17 cellular contexts compared by ENCODE assay signal in genomic region chr3:13470894-13471574, GRCh38. TPM values are rescaled to one million over a fixed set of nuclear protein-coding genes. Genes with fewer than 3 reads are reported as not detected.
DNase-seq lines count a peak whose midpoint lies in the region; ATAC-seq, FAIRE-seq and TF ChIP-seq lines count a peak whose summit lies in the region.
"Had no signal": no experiment of that assay in that cellular context is flagged by ENCODE, and none has a peak within 500 bp of the region (broad histone marks: within the 10 kb centered on the region; RNA-seq: fewer than 3 reads in every experiment).

No MANE protein-coding gene starts in this region.

- H4K20me1 ChIP-seq in endothelial cell of umbilical vein (replicated peaks; ENCODE audit: control insufficient read depth, extremely low read depth, insufficient read depth, low read length): no peaks in the 10 kb centered on the region
- H4K20me1 ChIP-seq: BLaER1 had no signal

- H3K4me2 ChIP-seq in endothelial cell of umbilical vein (ENCODE audit: insufficient read depth, low read length): no peak overlapping the region
- H3K4me2 ChIP-seq: BLaER1 had no signal

- peak overlapping the region; percentile 17 for H2AFZ ChIP-seq in endothelial cell of umbilical vein (ENCODE audit: low read depth, low read length)

- H3K4me3 ChIP-seq in HEK293 (ENCODE audit: low read depth, low read length): no peak overlapping the region
- no peak overlapping the region for H3K4me3 ChIP-seq in endothelial cell of umbilical vein (replicated peaks in 1 of 3; ENCODE audit: insufficient read depth in 1 of 3, low read depth in 1 of 3, low read length in 3 of 3)
- H3K4me3 ChIP-seq: BLaER1, cardiac muscle cell, thoracic aorta had no signal

- peaks cover 0 to 3% of the 10 kb centered on the region in 2 experiments for H3K27me3 ChIP-seq in endothelial cell of umbilical vein (ENCODE audit: control insufficient read depth in 2 of 2, insufficient read depth in 2 of 2, low read length in 2 of 2)
- H3K27me3 ChIP-seq: BLaER1, cardiac muscle cell had no signal

- intact Hi-C loops in endothelial cell of umbilical vein (cut with micrococcal nuclease): no loop called here
- intact Hi-C loops in sciatic nerve (cut with DNase I): no loop called here

- H3K27ac ChIP-seq in HEK293 (ENCODE audit: extremely low read depth, low read depth, low read length) (no peak overlapping the region), endothelial cell of umbilical vein (ENCODE audit: insufficient read depth, low read depth, low read length) (no peak overlapping the region)
- H3K27ac ChIP-seq: BLaER1, cardiac muscle cell, thoracic aorta had no signal

- H3K4me3 Mint-ChIP-seq in activated T-helper 17 cell treated with anti-CD3 and anti-CD28 coated beads, Interleukin-2, amount 50 U/mL, for 72 hours: no peak overlapping the region
- H3K4me3 Mint-ChIP-seq: activated CD4-positive, alpha-beta T cell treated with anti-CD3 and anti-CD28 coated beads, Interleukin-2, amount 10 ng/mL, durations not matched to agents 7 days and 5 days had no signal

- no peak overlapping the region for H3K9ac ChIP-seq in endothelial cell of umbilical vein (replicated peaks; ENCODE audit: extremely low read depth, insufficient read depth, low read length)
- H3K9ac ChIP-seq: BLaER1 had no signal

- TF ChIP-seq CTCF in HEK293 (tag by site-specific recombination; IDR thresholded peaks at IDR 0.05) (no peak), endothelial cell of umbilical vein (IDR thresholded peaks at IDR 0.05; ENCODE audit: extremely low read depth in 1 of 2, insufficient read depth in 1 of 2, low read depth in 1 of 2, low read length in 2 of 2) (no peak)

- no peaks in the 10 kb centered on the region for H3K9me1 ChIP-seq in endothelial cell of umbilical vein (replicated peaks; ENCODE audit: control insufficient read depth, extremely low read depth, insufficient read depth, low read length)

- no peaks in the 10 kb centered on the region for H3K4me1 ChIP-seq in HEK293 (ENCODE audit: control insufficient read depth, insufficient read depth, low read length)
- H3K4me1 ChIP-seq in endothelial cell of umbilical vein (ENCODE audit: control insufficient read depth, extremely low read depth, insufficient read depth, low read length): peaks cover 4% of the 10 kb centered on the region

- no peaks in the 10 kb centered on the region for H3K27me3 Mint-ChIP-seq in activated T-helper 17 cell treated with anti-CD3 and anti-CD28 coated beads, Interleukin-2, amount 50 U/mL, for 72 hours

- POLR2A ChIA-PET in HEK293 (lab: Yijun Ruan, JAX): interaction anchor here (0.5 to 1.6 kb wide), 2 partner anchors 9 to 16 kb away, joined by 4 to 7 read pairs; partner anchors contain the start of gene HDAC11
- POLR2A ChIA-PET in endothelial cell of umbilical vein (lab: Charles Lee): interaction anchor here (1.4 kb wide), 1 partner anchor 9 kb away, joined by 10 read pairs; the partner anchor contains the start of gene HDAC11

- dilution Hi-C loops in endothelial cell of umbilical vein (cut with MboI; ENCODE audit: extremely low pct_ligation_motif_present, low sequenced_read_pairs): loop anchor here (25.0 kb wide), 1 partner anchor 384 kb away; no protein-coding TSS in a partner anchor

- no peaks in the 10 kb centered on the region for H3K9me3 Mint-ChIP-seq in activated T-helper 17 cell treated with anti-CD3 and anti-CD28 coated beads, Interleukin-2, amount 50 U/mL, for 72 hours
- H3K9me3 Mint-ChIP-seq: activated CD4-positive, alpha-beta T cell treated with anti-CD3 and anti-CD28 coated beads, Interleukin-2, amount 10 ng/mL, durations not matched to agents 7 days and 5 days had no signal

- H3K79me2 ChIP-seq in endothelial cell of umbilical vein (ENCODE audit: control insufficient read depth, insufficient read depth, low read length): no peaks in the 10 kb centered on the region

- CTCF ChIA-PET in HEK293 (lab: Yijun Ruan, JAX) (interaction anchor here (0.7 to 2.4 kb wide), 4 partner anchors 9 to 1039 kb away, joined by 3 to 25 read pairs (median 4); partner anchors contain the start of gene HDAC11), endothelial cell of umbilical vein (lab: Charles Lee) (interaction anchor here (0.8 to 1.7 kb wide), 4 partner anchors 12 to 379 kb away, joined by 3 to 7 read pairs (median 4); no protein-coding TSS in a partner anchor)

- BruUV-seq in endothelial cell of umbilical vein (replicated peaks; lab: Mats Ljungman, UMichigan): no TSS peak

- H3K27ac Mint-ChIP-seq in activated T-helper 17 cell treated with anti-CD3 and anti-CD28 coated beads, Interleukin-2, amount 50 U/mL, for 72 hours: no peak overlapping the region
- H3K27ac Mint-ChIP-seq: activated CD4-positive, alpha-beta T cell treated with anti-CD3 and anti-CD28 coated beads, Interleukin-2, amount 10 ng/mL, durations not matched to agents 7 days and 5 days had no signal

- no peak for TF ChIP-seq POLR2A in endothelial cell of umbilical vein (IDR thresholded peaks at IDR 0.05; ENCODE audit: low read depth, low read length)

- no peaks in the 10 kb centered on the region for H3K36me3 ChIP-seq in HEK293 (ENCODE audit: control insufficient read depth in 2 of 2, insufficient read depth in 1 of 2, low read length in 2 of 2)
- H3K36me3 ChIP-seq in endothelial cell of umbilical vein (ENCODE audit: control insufficient read depth in 2 of 2, extremely low read depth in 1 of 2, insufficient read depth in 2 of 2, low read length in 2 of 2): no peaks in the 10 kb centered on the region
- H3K36me3 ChIP-seq: BLaER1, cardiac muscle cell, thoracic aorta had no signal

- no peak for ATAC-seq in sciatic nerve
- no peak for ATAC-seq in activated T-helper 17 cell treated with anti-CD3 and anti-CD28 coated beads, Interleukin-2, amount 50 U/mL, for 72 hours (replicated peaks)
- ATAC-seq: left cardiac atrium had no signal

- H3K9me3 ChIP-seq in HEK293 (ENCODE audit: control insufficient read depth, insufficient read depth, low read depth, low read length): no peaks in the 10 kb centered on the region
- H3K9me3 ChIP-seq in endothelial cell of umbilical vein (replicated peaks; ENCODE audit: control insufficient read depth, insufficient read depth, low read length): no peaks in the 10 kb centered on the region
- H3K9me3 ChIP-seq: BLaER1, thoracic aorta had no signal

- DNase-seq in NCI-H69 (lab: John Stamatoyannopoulos, UW): peak; percentile 70
- no peak for DNase-seq in endothelial cell of umbilical vein (ENCODE audit: low read depth, low spot score)
- peak; percentile 39 for DNase-seq in sciatic nerve (ENCODE audit: low spot score)
- DNase-seq in SK-N-DZ (ENCODE audit: low spot score): no peak
- DNase-seq in islet precursor cell: no peak
- DNase-seq: activated CD4-positive, alpha-beta T cell treated with anti-CD3 and anti-CD28 coated beads, Interleukin-2, amount 10 ng/mL, durations not matched to agents 7 days and 5 days; effector memory CD4-positive, alpha-beta T cell; hippocampal formation; left cardiac atrium; NCI-H1105; stimulated activated CD4-positive, alpha-beta T cell treated with anti-CD3 and anti-CD28 coated beads, Interleukin-4, amount 100 ng/mL, for 4 hours; T1000 had no signal

- no peaks in the 10 kb centered on the region for H3K36me3 Mint-ChIP-seq in activated T-helper 17 cell treated with anti-CD3 and anti-CD28 coated beads, Interleukin-2, amount 50 U/mL, for 72 hours (ENCODE audit: low read depth)

- H3K4me1 Mint-ChIP-seq in activated T-helper 17 cell treated with anti-CD3 and anti-CD28 coated beads, Interleukin-2, amount 50 U/mL, for 72 hours: no peaks in the 10 kb centered on the region
- H3K4me1 Mint-ChIP-seq: activated CD4-positive, alpha-beta T cell treated with anti-CD3 and anti-CD28 coated beads, Interleukin-2, amount 10 ng/mL, durations not matched to agents 7 days and 5 days had no signal

- FAIRE-seq in endothelial cell of umbilical vein (lab: Jason Lieb, UNC): no peak

TF ChIP-seq in HEK293, 187 proteins besides CTCF, POLR2A, EP300 and RAD21 (continues in another document):
- TF ChIP-seq BCL11B (tag by site-specific recombination; IDR thresholded peaks at IDR 0.05; ENCODE audit: low read depth): no peak

TF ChIP-seq in endothelial cell of umbilical vein, 7 proteins besides CTCF, POLR2A, EP300 and RAD21 (continues in another document):
- TF ChIP-seq EZH2 (IDR thresholded peaks at IDR 0.05; ENCODE audit: borderline replicate concordance, low read depth, low read length, severe bottlenecking): no peak
- TF ChIP-seq POLR2AphosphoS5 (IDR thresholded peaks at IDR 0.05; ENCODE audit: insufficient read depth, low read depth, low read length): no peak
- no peak for TF ChIP-seq MYC (IDR thresholded peaks at IDR 0.05; ENCODE audit: low read depth, low read length)
- no peak for TF ChIP-seq FOS (IDR thresholded peaks at IDR 0.05; ENCODE audit: borderline replicate concordance, insufficient read depth, low read length)
- no peak for TF ChIP-seq JUN (IDR thresholded peaks at IDR 0.05; ENCODE audit: borderline replicate concordance, insufficient read depth, insufficient read length, low read depth)

RNA-seq across cellular contexts. Expression of gene HDAC11, which starts 9.1 kb away (rescaled TPM):
- total RNA-seq in endothelial cell of umbilical vein (8.3 and 8.8 TPM in 2 replicates), sciatic nerve (38.8 TPM)
- 6.8 and 8.3 TPM in 2 replicates for polyA plus RNA-seq in endothelial cell of umbilical vein
- 5.5 and 7.0 TPM in 2 replicates for polyA plus RNA-seq in endothelial cell of umbilical vein (2011; cell fraction: cytosol; rRNA removed)
- polyA plus RNA-seq in endothelial cell of umbilical vein (2011; cell fraction: nucleus; rRNA removed): 5.2 and 5.7 TPM in 2 replicates
- 6.2 and 9.8 TPM in 2 replicates for polyA plus RNA-seq in endothelial cell of umbilical vein (2012)
- 5.0 and 12.6 TPM in 2 replicates for polyA minus RNA-seq in endothelial cell of umbilical vein
- 7.5 TPM for polyA minus RNA-seq in endothelial cell of umbilical vein (2011; cell fraction: cytosol; rRNA and poly(A)+ RNA removed)
- 3.5 and 3.8 TPM in 2 replicates for polyA minus RNA-seq in endothelial cell of umbilical vein (2011; cell fraction: nucleus; rRNA and poly(A)+ RNA removed)
- total RNA-seq in activated T-helper 17 cell treated with anti-CD3 and anti-CD28 coated beads, Interleukin-2, amount 50 U/mL, for 72 hours: 1 to 10 TPM; 3.6 to 5.4 TPM
- 11.6 and 11.8 TPM in 2 replicates for polyA plus RNA-seq in SK-N-DZ (2014; cell fraction: cytosol; rRNA removed)
- 5.2 and 6.3 TPM in 2 replicates for polyA plus RNA-seq in SK-N-DZ (2014; cell fraction: nucleus; rRNA removed)

RNA-seq across cellular contexts. Expression of gene NUP210, which starts 50.9 kb away (rescaled TPM):
- 0.84 and 1.4 TPM in 2 replicates for total RNA-seq in endothelial cell of umbilical vein
- 0.14 TPM in 2 replicates for polyA plus RNA-seq in endothelial cell of umbilical vein
- polyA plus RNA-seq in endothelial cell of umbilical vein (2011; cell fraction: cytosol; rRNA removed): 0.11 and 0.13 TPM in 2 replicates
- polyA plus RNA-seq in endothelial cell of umbilical vein (2011; cell fraction: nucleus; rRNA removed): 0.14 and 0.31 TPM in 2 replicates
- polyA plus RNA-seq in endothelial cell of umbilical vein (2012): 0.70 and 0.89 TPM in 2 replicates
- polyA minus RNA-seq in endothelial cell of umbilical vein: 1.6 and 3.1 TPM in 2 replicates
- polyA minus RNA-seq in endothelial cell of umbilical vein (2011; cell fraction: cytosol; rRNA and poly(A)+ RNA removed): 38.9 TPM
- 0.10 and 0.19 TPM in 2 replicates for polyA minus RNA-seq in endothelial cell of umbilical vein (2011; cell fraction: nucleus; rRNA and poly(A)+ RNA removed)
- total RNA-seq in sciatic nerve: 5.5 TPM
- 100 to 1,000 TPM in 1 of 2 donors, 10 to 100 TPM in 1; 86.9 to 146 TPM for total RNA-seq in activated T-helper 17 cell treated with anti-CD3 and anti-CD28 coated beads, Interleukin-2, amount 50 U/mL, for 72 hours
- 56.4 and 61.5 TPM in 2 replicates for polyA plus RNA-seq in SK-N-DZ (2014; cell fraction: cytosol; rRNA removed)
- polyA plus RNA-seq in SK-N-DZ (2014; cell fraction: nucleus; rRNA removed): 60.0 and 87.4 TPM in 2 replicates

Comparison
In these comparisons a context has a peak if more than half of its experiments do, and no peak if none do; other contexts are left out.
1. DNase-seq: peak in NCI-H69 (single experiment) and sciatic nerve (single experiment); none in endothelial cell of umbilical vein (single experiment), SK-N-DZ (single experiment) and islet precursor cell (single experiment).
2. RNA of gene NUP210, which starts 50.9 kb away (total RNA-seq): 86.9 to 146 TPM in activated T-helper 17 cell treated with anti-CD3 and anti-CD28 coated beads, Interleukin-2, amount 50 U/mL, for 72 hours; 5.5 TPM in sciatic nerve (single experiment) and 0.84 to 1.4 TPM in endothelial cell of umbilical vein; every median in the first group is over 10 times any median in the second.